9 cellular contexts compared by ENCODE assay signal in the genomic region with DNA sequence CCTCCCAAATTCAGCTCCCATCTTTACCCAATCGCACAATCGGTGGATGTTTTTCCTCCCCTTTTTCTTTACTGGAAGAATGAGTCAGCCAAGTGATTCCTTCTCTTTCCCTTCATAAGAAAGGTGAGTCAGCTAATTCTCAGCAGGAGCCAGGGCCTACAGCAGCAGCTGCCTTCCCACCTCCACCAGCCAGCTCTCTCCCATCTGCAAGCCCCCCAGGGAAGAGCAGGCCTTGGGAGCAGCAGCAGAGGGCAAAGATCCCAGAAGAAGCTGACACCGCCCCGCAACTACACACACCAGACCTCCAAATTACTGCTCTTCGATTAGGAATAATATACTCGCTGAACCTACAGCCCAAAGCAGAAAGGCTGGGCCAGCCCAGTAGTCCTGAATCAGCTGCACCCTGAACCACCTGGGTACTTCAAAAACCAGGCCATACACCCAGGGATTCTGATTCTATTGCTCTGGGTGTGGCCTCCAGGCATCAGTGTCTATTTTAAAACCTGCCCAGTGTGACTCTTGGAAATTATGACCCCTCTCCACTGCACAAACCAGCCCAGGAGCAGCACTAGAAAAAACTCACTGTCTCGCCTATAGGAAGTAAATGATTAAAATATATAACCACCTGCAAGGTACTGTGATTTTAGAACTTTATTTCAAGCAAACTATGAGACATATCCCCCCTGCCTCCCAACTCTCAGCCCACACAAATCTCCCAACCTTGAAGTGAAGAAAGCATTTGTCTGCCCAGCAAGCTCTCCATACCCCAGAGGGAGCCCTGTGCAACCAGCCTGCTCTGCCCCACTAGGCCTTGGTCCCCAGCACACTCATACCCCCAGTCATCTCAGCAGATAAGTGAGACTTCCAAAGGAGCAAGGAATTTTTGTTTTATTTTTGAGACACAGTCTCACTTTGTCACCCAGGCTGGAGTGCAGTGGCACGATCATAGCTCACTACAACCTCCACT. TPM values are rescaled to one million over a fixed set of nuclear protein-coding genes. Genes with fewer than 3 reads are reported as not detected.
A peak's percentile ranks its signal among the peaks of the same experiment; 100 is the strongest.
DNase-seq lines count a peak whose midpoint lies in the region; ATAC-seq, FAIRE-seq and TF ChIP-seq lines count a peak whose summit lies in the region.
"Had no signal": no experiment of that assay in that cellular context is flagged by ENCODE, and none has a peak within 500 bp of the region (broad histone marks: within the 10 kb centered on the region; RNA-seq: fewer than 3 reads in every experiment).

No MANE protein-coding gene starts in this region.

- H3K27ac ChIP-seq in HEK293 (ENCODE audit: extremely low read depth, low read depth, low read length) (peak overlapping the region; percentile 48), angular gyrus (ENCODE audit: low read depth, low read length) (peak overlapping the region; percentile 58), gastroesophageal sphincter (no peak overlapping the region)

- TF ChIP-seq EP300 in gastroesophageal sphincter (IDR thresholded peaks at IDR 0.05), result no peak

- H3K4me3 ChIP-seq in HEK293 (ENCODE audit: low read depth, low read length), result no peak overlapping the region
- H3K4me3 ChIP-seq in gastroesophageal sphincter, result no peak overlapping the region

- ATAC-seq in GM21737 (IDR thresholded peaks at IDR 0.05; ENCODE audit: unreplicated experiment) (no peak), GM21423 (IDR thresholded peaks at IDR 0.05; ENCODE audit: unreplicated experiment) (no peak), gastroesophageal sphincter (no peak)

- H3K4me1 ChIP-seq in HEK293 (ENCODE audit: control insufficient read depth, insufficient read depth, low read length) (peaks cover 12% of the 10 kb centered on the region), gastroesophageal sphincter (peaks cover 0 to 21% (median 0%) of the 10 kb centered on the region in 3 donors)

- H3K27me3 ChIP-seq in gastroesophageal sphincter, result no peaks in the 10 kb centered on the region

- no peak for TF ChIP-seq POLR2A in gastroesophageal sphincter (IDR thresholded peaks at IDR 0.05)

- H3K9me3 ChIP-seq in HEK293 (ENCODE audit: control insufficient read depth, insufficient read depth, low read depth, low read length), result no peaks in the 10 kb centered on the region
- no peaks in the 10 kb centered on the region for H3K9me3 ChIP-seq in gastroesophageal sphincter

- H3K36me3 ChIP-seq in HEK293 (ENCODE audit: control insufficient read depth in 2 of 2, insufficient read depth in 1 of 2, low read length in 2 of 2) (peaks cover 3% of the 10 kb centered on the region in 2 experiments; a peak in 2 of 3 replicates), gastroesophageal sphincter (no peaks in the 10 kb centered on the region)

- TF ChIP-seq CTCF in HEK293 (tag by site-specific recombination; IDR thresholded peaks at IDR 0.05) (no peak), gastroesophageal sphincter (IDR thresholded peaks at IDR 0.05) (no peak)

- POLR2A ChIA-PET in HEK293 (lab: Yijun Ruan, JAX), result no interaction called here

- CTCF ChIA-PET in HEK293 (lab: Yijun Ruan, JAX), result interaction anchor here (0.5 to 2.3 kb wide), 5 partner anchors 21 to 1893 kb away, joined by 3 to 5 read pairs (median 3); no protein-coding TSS in a partner anchor

- DNase-seq in islet precursor cell, result peak; percentile 80
- no peak for DNase-seq in stimulated activated CD4-positive, alpha-beta T cell treated with anti-CD3 and anti-CD28 coated beads, Interleukin-4, amount 100 ng/mL, for 4 hours
- DNase-seq: activated naive CD4-positive, alpha-beta T cell treated with anti-CD3 and anti-CD28 coated beads, Interleukin-2, amount 50 U/mL, for 16 hours had no signal

- 54 to 82% methylated on average over 4 to 5 of the region's 8 CpGs for WGBS in gastroesophageal sphincter (ENCODE audit: low coverage in 1 of 2), 2 donors

- peak; percentile 73 for FAIRE-seq in A204.1 (lab: Jason Lieb, UNC)

TF ChIP-seq in HEK293, 187 proteins besides CTCF, POLR2A, EP300 and RAD21:
- TF ChIP-seq ZNF600 (tag by site-specific recombination; IDR thresholded peaks at IDR 0.05) (0 out of 2 replicates have a peak, but pooled peaks have one; percentile 20), GLIS1 (tag by site-specific recombination; IDR thresholded peaks at IDR 0.05) (peak; percentile 81), ZNF146 (tag by site-specific recombination; IDR thresholded peaks at IDR 0.05) (no peak), ZNF394 (tag by site-specific recombination; IDR thresholded peaks at IDR 0.05; ENCODE audit: borderline replicate concordance) (0 out of 2 replicates have a peak, but pooled peaks have one; percentile 14), ZNF629 (tag by site-specific recombination; IDR thresholded peaks at IDR 0.05) (0 out of 2 replicates have a peak, but pooled peaks have one; percentile 23), ZNF660 (tag by site-specific recombination; IDR thresholded peaks at IDR 0.05) (peak; percentile 49; the same call in 1 of the 2 replicates), KLF16 (tag by site-specific recombination; IDR thresholded peaks at IDR 0.05) (0 out of 2 replicates have a peak, but pooled peaks have one; percentile 21), PRDM1 (tag by site-specific recombination; IDR thresholded peaks at IDR 0.05) (peak; percentile 66; the same call in 1 of the 2 replicates), EGR2 (tag by site-specific recombination; IDR thresholded peaks at IDR 0.05; ENCODE audit: low read depth) (no peak), OSR2 (tag by site-specific recombination; IDR thresholded peaks at IDR 0.05) (0 out of 2 replicates have a peak, but pooled peaks have one; percentile 13), GLIS2 (tag by site-specific recombination; IDR thresholded peaks at IDR 0.05) (peak; percentile 39), ZIC2 (tag by site-specific recombination; IDR thresholded peaks at IDR 0.05) (peak; percentile 53; the same call in 1 of the 2 replicates), SP7 (tag by site-specific recombination; IDR thresholded peaks at IDR 0.05) (peak; percentile 56), ZNF785 (tag by site-specific recombination; IDR thresholded peaks at IDR 0.05) (no peak), ZBTB17 (tag by site-specific recombination; IDR thresholded peaks at IDR 0.05) (peak; percentile 84)
- TF ChIP-seq, protein P1, sequence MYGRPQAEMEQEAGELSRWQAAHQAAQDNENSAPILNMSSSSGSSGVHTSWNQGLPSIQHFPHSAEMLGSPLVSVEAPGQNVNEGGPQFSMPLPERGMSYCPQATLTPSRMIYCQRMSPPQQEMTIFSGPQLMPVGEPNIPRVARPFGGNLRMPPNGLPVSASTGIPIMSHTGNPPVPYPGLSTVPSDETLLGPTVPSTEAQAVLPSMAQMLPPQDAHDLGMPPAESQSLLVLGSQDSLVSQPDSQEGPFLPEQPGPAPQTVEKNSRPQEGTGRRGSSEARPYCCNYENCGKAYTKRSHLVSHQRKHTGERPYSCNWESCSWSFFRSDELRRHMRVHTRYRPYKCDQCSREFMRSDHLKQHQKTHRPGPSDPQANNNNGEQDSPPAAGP (tag by site-specific recombination; IDR thresholded peaks at IDR 0.05), result no peak
- TF ChIP-seq, protein P2, sequence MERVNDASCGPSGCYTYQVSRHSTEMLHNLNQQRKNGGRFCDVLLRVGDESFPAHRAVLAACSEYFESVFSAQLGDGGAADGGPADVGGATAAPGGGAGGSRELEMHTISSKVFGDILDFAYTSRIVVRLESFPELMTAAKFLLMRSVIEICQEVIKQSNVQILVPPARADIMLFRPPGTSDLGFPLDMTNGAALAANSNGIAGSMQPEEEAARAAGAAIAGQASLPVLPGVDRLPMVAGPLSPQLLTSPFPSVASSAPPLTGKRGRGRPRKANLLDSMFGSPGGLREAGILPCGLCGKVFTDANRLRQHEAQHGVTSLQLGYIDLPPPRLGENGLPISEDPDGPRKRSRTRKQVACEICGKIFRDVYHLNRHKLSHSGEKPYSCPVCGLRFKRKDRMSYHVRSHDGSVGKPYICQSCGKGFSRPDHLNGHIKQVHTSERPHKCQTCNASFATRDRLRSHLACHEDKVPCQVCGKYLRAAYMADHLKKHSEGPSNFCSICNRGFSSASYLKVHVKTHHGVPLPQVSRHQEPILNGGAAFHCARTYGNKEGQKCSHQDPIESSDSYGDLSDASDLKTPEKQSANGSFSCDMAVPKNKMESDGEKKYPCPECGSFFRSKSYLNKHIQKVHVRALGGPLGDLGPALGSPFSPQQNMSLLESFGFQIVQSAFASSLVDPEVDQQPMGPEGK (tag by site-specific recombination; IDR thresholded peaks at IDR 0.05), result peak; percentile 47; the same call in 1 of the 2 replicates

RNA-seq across cellular contexts. Expression of a gene that starts 7.3 kb away (rescaled TPM):
- total RNA-seq in gastroesophageal sphincter, result 10 to 100 TPM in 1 of 4 donors, 1 to 10 TPM in 3; 5.7 to 11.8 (median 6.7) TPM

RNA-seq across cellular contexts. Expression of a gene that starts 48.6 kb away (rescaled TPM):
- 10 to 100 TPM; 25.4 to 49.5 (median 29.4) TPM for total RNA-seq in gastroesophageal sphincter

Comparison
In these comparisons a context has a peak if more than half of its experiments do, and no peak if none do; other contexts are left out.
1. H3K27ac ChIP-seq: peak in HEK293 (single experiment) and angular gyrus (single experiment); none in gastroesophageal sphincter (0 of 4).